ENCODE assay signal across 1 cellular context in genomic region chr10:126373137-126373536, GRCh38.
TF ChIP-seq lines count a peak whose summit lies in the region.

No MANE protein-coding gene starts in this region.

TF ChIP-seq in HepG2, 621 proteins besides CTCF, POLR2A, EP300 and RAD21:
- TF ChIP-seq FOXK2 (IDR thresholded peaks at IDR 0.05) (no peak), TFAP4 (IDR thresholded peaks at IDR 0.05; ENCODE audit: borderline replicate concordance, low read depth) (0 out of 2 replicates have a peak, but pooled peaks have one; percentile 11)
